Comparison of ENCODE assay signal across 1 cellular context in genomic region chr2:191280834-191281756, GRCh38.
A peak's percentile ranks its signal among the peaks of the same experiment; 100 is the strongest.
TF ChIP-seq lines count a peak whose summit lies in the region.

No MANE protein-coding gene starts in this region.

TF ChIP-seq in liver, 16 proteins besides CTCF, POLR2A, EP300 and RAD21:
- TF ChIP-seq ATF3 (IDR thresholded peaks at IDR 0.05) (no peak), SP1 (IDR thresholded peaks at IDR 0.05) (no peak), REST (IDR thresholded peaks at IDR 0.05) (no peak), FOXA1 (IDR thresholded peaks at IDR 0.05) (no peak), GABPA (IDR thresholded peaks at IDR 0.05 in 1 of 2, conservative IDR thresholded peaks at IDR 0.05 in 1 of 2) (no peak), RXRA (IDR thresholded peaks at IDR 0.05) (peak; percentile 36 to 56), HNF4A (conservative IDR thresholded peaks at IDR 0.05) (peak; percentile 74 to 76), TAF1 (conservative IDR thresholded peaks at IDR 0.05) (no peak), NR2F2 (IDR thresholded peaks at IDR 0.05) (peak; percentile 15), MAX (IDR thresholded peaks at IDR 0.05) (no peak), HNF4G (IDR thresholded peaks at IDR 0.05) (no peak), FOXA2 (IDR thresholded peaks at IDR 0.05) (peak; percentile 24), YY1 (IDR thresholded peaks at IDR 0.05) (peak; percentile 46), ZBTB33 (IDR thresholded peaks at IDR 0.05) (no peak), JUND (IDR thresholded peaks at IDR 0.05) (no peak), EGR1 (IDR thresholded peaks at IDR 0.05; ENCODE audit: low read depth in 2 of 2) (no peak)
